In genomic region chr20:36373089-36373488, GRCh38 we compare ENCODE assay signal across 28 cellular contexts.
DNase-seq lines count a peak whose midpoint lies in the region; ATAC-seq, FAIRE-seq and TF ChIP-seq lines count a peak whose summit lies in the region.
"Had no signal": no experiment of that assay in that cellular context is flagged by ENCODE, and none has a peak within 500 bp of the region (broad histone marks: within the 10 kb centered on the region; RNA-seq: fewer than 3 reads in every experiment).

No MANE protein-coding gene starts in this region.

- H3K4me3 ChIP-seq in HepG2 (replicated peaks in 1 of 3; ENCODE audit: insufficient read depth in 1 of 3, low read depth in 2 of 3, low read length in 3 of 3): no peak overlapping the region
- H3K4me3 ChIP-seq in right lobe of liver: no peak overlapping the region
- H3K4me3 ChIP-seq: A549; BLaER1; BLaER1 treated with 17β-estradiol and CSF1 and Interleukin-3, amounts not matched to agents 10 nM and 100 nM had no signal

- ATAC-seq in HepG2: no peak
- ATAC-seq in right lobe of liver: no peak
- ATAC-seq: A549; CD8-positive, alpha-beta T cell had no signal

- DNase-seq in HepG2 (ENCODE audit: low spot score) (no peak), right lobe of liver (no peak)
- DNase-seq: 8988T; ACHN; AML-193; BE2C; C1 segment of cervical spinal cord; Caco-2; Calu3; CD4-positive, alpha-beta memory T cell; CD4-positive, alpha-beta T cell; CD4-positive, CD25-positive, alpha-beta regulatory T cell; CD8-positive, alpha-beta memory T cell; CD8-positive, alpha-beta T cell; COR-L47; DMS 273 treated with DMSO at 0.1 percent for 48 hours; DMS53; DMS79; DMS79 treated with DMSO at 0.1 percent for 48 hours; DND-41; EL had no signal

- H2AFZ ChIP-seq in HepG2 (ENCODE audit: low read length): no peak overlapping the region

- H3K9ac ChIP-seq in HepG2 (ENCODE audit: insufficient read depth, low read depth, low read length): no peak overlapping the region
- H3K9ac ChIP-seq: BLaER1; BLaER1 treated with 17β-estradiol and CSF1 and Interleukin-3, amounts not matched to agents 10 nM and 100 nM had no signal

- TF ChIP-seq CTCF in HepG2 (CRISPR knock-in tag; IDR thresholded peaks at IDR 0.05): no peak
- no peak for TF ChIP-seq CTCF in right lobe of liver (IDR thresholded peaks at IDR 0.05)

- H3K27me3 ChIP-seq in HepG2 (ENCODE audit: control insufficient read depth in 1 of 2, insufficient read depth in 2 of 2, low read length in 2 of 2): peaks cover 7% of the 10 kb centered on the region in 2 experiments; a peak in 3 of 5 replicates
- H3K27me3 ChIP-seq in right lobe of liver: no peaks in the 10 kb centered on the region
- H3K27me3 ChIP-seq: BE2C; BLaER1; BLaER1 treated with 17β-estradiol and CSF1 and Interleukin-3, amounts not matched to agents 10 nM and 100 nM had no signal

- H3K27ac ChIP-seq in HepG2 (ENCODE audit: extremely low read length, insufficient read depth, low read length) (no peak overlapping the region), right lobe of liver (no peak overlapping the region)
- H3K27ac ChIP-seq: 22Rv1; A549; BLaER1; BLaER1 treated with 17β-estradiol and CSF1 and Interleukin-3, amounts not matched to agents 10 nM and 100 nM; C4-2B had no signal

- no peaks in the 10 kb centered on the region for H3K4me1 ChIP-seq in HepG2 (ENCODE audit: insufficient read depth, low read length)
- H3K4me1 ChIP-seq in right lobe of liver: no peaks in the 10 kb centered on the region
- H3K4me1 ChIP-seq: A549; BE2C; BLaER1; BLaER1 treated with 17β-estradiol and CSF1 and Interleukin-3, amounts not matched to agents 10 nM and 100 nM had no signal

- POLR2A ChIA-PET in HepG2 (lab: Yijun Ruan, JAX): no interaction called here

- no TSS peak for BruUV-seq in HepG2 (replicated peaks; lab: Mats Ljungman, UMichigan)

- TF ChIP-seq EP300 in HepG2 (IDR thresholded peaks at IDR 0.05; ENCODE audit: low read depth in 2 of 2, low read length in 2 of 2) (no peak), HepG2 (CRISPR knock-in tag; IDR thresholded peaks at IDR 0.05; ENCODE audit: borderline replicate concordance) (no peak)

- TF ChIP-seq POLR2A in HepG2 (IDR thresholded peaks at IDR 0.05; ENCODE audit: insufficient read depth in 1 of 2, low read depth in 2 of 2, low read length in 2 of 2): no peak
- no peak for TF ChIP-seq POLR2A in right lobe of liver (IDR thresholded peaks at IDR 0.05)

- in situ Hi-C loops in HepG2 (cut with HindIII; ENCODE audit: extremely low pct_ligation_motif_present, low pct_unique_long_range_greater_than_20kb): no loop called here

- WGBS in HepG2 (ENCODE audit: low lambda C conversion rate): 6% methylated on average over 1 of the region's 1 CpG
- 33% methylated on average over 1 of the region's 1 CpG for WGBS in right lobe of liver (ENCODE audit: insufficient coverage, low coverage, low lambda C conversion rate, missing lambda C conversion rate)

- H3K9me3 ChIP-seq in HepG2 (ENCODE audit: low read length) (no peaks in the 10 kb centered on the region), right lobe of liver (no peaks in the 10 kb centered on the region)
- H3K9me3 ChIP-seq: A549; BE2C; BLaER1; BLaER1 treated with 17β-estradiol and CSF1 and Interleukin-3, amounts not matched to agents 10 nM and 100 nM; Caco-2 had no signal

- H3K4me2 ChIP-seq in HepG2 (ENCODE audit: low read depth, low read length): no peak overlapping the region
- H3K4me2 ChIP-seq: A549; BLaER1; BLaER1 treated with 17β-estradiol and CSF1 and Interleukin-3, amounts not matched to agents 10 nM and 100 nM had no signal

- H3K79me2 ChIP-seq in HepG2 (ENCODE audit: insufficient read depth, low read length): no peaks in the 10 kb centered on the region

- intact Hi-C loops in HepG2 (cut with micrococcal nuclease; ENCODE audit: unreplicated experiment) (no loop called here), right lobe of liver (cut with DNase I) (no loop called here)

- CTCF ChIA-PET in HepG2 (lab: Yijun Ruan, JAX; ENCODE audit: low intra/inter-chr PET ratio, low total read pairs): no interaction called here

- FAIRE-seq in HepG2 (lab: Jason Lieb, UNC): no peak
- FAIRE-seq: A204.1, A549, D721Med had no signal

- TF ChIP-seq RAD21 in HepG2 (CRISPR knock-in tag; IDR thresholded peaks at IDR 0.05): no peak

- H4K20me1 ChIP-seq in HepG2 (ENCODE audit: insufficient read depth, low read length): no peaks in the 10 kb centered on the region; the same call in 1 of the 2 replicates

- H3K36me3 ChIP-seq in HepG2 (replicated peaks in 1 of 2; ENCODE audit: control insufficient read depth in 1 of 2, insufficient read depth in 2 of 2, low read length in 2 of 2) (no peaks in the 10 kb centered on the region), right lobe of liver (no peaks in the 10 kb centered on the region)
- H3K36me3 ChIP-seq: BE2C; BLaER1; BLaER1 treated with 17β-estradiol and CSF1 and Interleukin-3, amounts not matched to agents 10 nM and 100 nM had no signal

TF ChIP-seq in HepG2, 621 proteins besides CTCF, POLR2A, EP300 and RAD21:
- no peak for TF ChIP-seq MAF1 (CRISPR knock-in tag; IDR thresholded peaks at IDR 0.05; ENCODE audit: borderline replicate concordance)
- TF ChIP-seq ZNF329 (CRISPR knock-in tag; IDR thresholded peaks at IDR 0.05; ENCODE audit: low read depth): peak; percentile 95
- TF ChIP-seq CHD2 (IDR thresholded peaks at IDR 0.05; ENCODE audit: low read depth, low read length): no peak
- no peak for TF ChIP-seq MED1 (CRISPR knock-in tag; IDR thresholded peaks at IDR 0.05)
